ENCODE assay signal across 1 cellular context in the genomic region with DNA sequence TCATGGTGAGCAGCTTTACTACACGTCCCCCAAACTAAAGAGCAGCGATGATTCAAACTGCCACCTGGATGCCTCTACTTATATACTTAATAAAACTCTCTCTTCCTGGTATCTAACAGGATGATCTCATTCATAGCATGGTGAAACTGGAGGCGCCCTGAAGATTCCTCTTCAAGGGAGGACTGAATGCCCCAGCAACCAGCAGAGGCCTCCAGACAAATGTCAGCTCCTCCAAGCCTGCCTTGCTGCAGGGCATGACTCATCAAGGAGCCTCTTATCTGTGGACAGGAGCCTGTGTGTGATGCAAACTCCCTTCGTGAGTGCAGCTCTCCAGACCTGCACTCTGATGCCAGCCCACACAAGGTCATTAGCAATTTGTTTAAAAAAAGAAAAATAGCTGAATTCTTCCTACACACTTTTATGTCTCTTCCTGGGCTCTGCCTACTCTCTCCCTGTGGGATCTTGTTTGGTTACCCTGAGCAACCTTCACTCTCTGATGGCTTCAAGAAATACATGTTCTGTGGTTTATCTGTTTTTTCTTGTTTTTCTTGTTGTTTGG.
TF ChIP-seq lines count a peak whose summit lies in the region.

No MANE protein-coding gene starts in this region.

TF ChIP-seq in K562, 482 proteins besides CTCF, POLR2A, EP300 and RAD21 (continued from another document and continues in another):
- no peak for TF ChIP-seq CEBPZ (IDR thresholded peaks at IDR 0.05; ENCODE audit: borderline replicate concordance, low read depth, low read length)
- peak; percentile 80 for TF ChIP-seq MTA2 (IDR thresholded peaks at IDR 0.05; ENCODE audit: low read depth)
- TF ChIP-seq PML (IDR thresholded peaks at IDR 0.05; ENCODE audit: low read length) = peak; percentile 62; the same call in 1 of the 2 replicates
- TF ChIP-seq RCOR1 (IDR thresholded peaks at IDR 0.05; ENCODE audit: borderline replicate concordance in 1 of 2, low read depth in 2 of 2, low read length in 2 of 2) = peak in 1 of 2 experiments; percentile 88; a peak in 2 of 4 replicates
- TF ChIP-seq SIN3B (IDR thresholded peaks at IDR 0.05; ENCODE audit: low read depth) = no peak
- no peak for TF ChIP-seq SIRT6 (IDR thresholded peaks at IDR 0.05; ENCODE audit: low read depth, low read length)
- no peak for TF ChIP-seq ZNF764 (CRISPR knock-in tag; IDR thresholded peaks at IDR 0.05; ENCODE audit: low read depth)
- TF ChIP-seq ARID4B (CRISPR knock-in tag; IDR thresholded peaks at IDR 0.05) = no peak
- TF ChIP-seq ZNF699 (CRISPR knock-in tag; IDR thresholded peaks at IDR 0.05; ENCODE audit: insufficient replicate concordance) = no peak
- no peak for TF ChIP-seq CBX2 (IDR thresholded peaks at IDR 0.05; ENCODE audit: insufficient read depth, low read length, poor library complexity, severe bottlenecking)
- no peak for TF ChIP-seq CHAMP1 (IDR thresholded peaks at IDR 0.05)
- TF ChIP-seq HDAC1 (IDR thresholded peaks at IDR 0.05) = peak in 1 of 2 experiments; percentile 64; a peak in 2 of 4 replicates
- TF ChIP-seq ATF1 (CRISPR knock-in tag; IDR thresholded peaks at IDR 0.05) = no peak
- peak; percentile 77 for TF ChIP-seq ATF1 (tag; IDR thresholded peaks at IDR 0.05)
- TF ChIP-seq MTF1 (CRISPR knock-in tag; IDR thresholded peaks at IDR 0.05; ENCODE audit: borderline replicate concordance) = no peak
- no peak for TF ChIP-seq ZNF449 (CRISPR knock-in tag; IDR thresholded peaks at IDR 0.05)
- TF ChIP-seq E2F3 (CRISPR knock-in tag; IDR thresholded peaks at IDR 0.05) = no peak; the same call in 1 of the 2 replicates
- TF ChIP-seq TCF3 (CRISPR knock-in tag; IDR thresholded peaks at IDR 0.05) = peak; percentile 85
- peak; percentile 60 for TF ChIP-seq TAF1 (IDR thresholded peaks at IDR 0.05; ENCODE audit: control insufficient read depth, extremely low read depth, insufficient read depth, low read length, severe bottlenecking)
- no peak for TF ChIP-seq ETS1 (conservative IDR thresholded peaks at IDR 0.05; ENCODE audit: control insufficient read depth, low read depth, low read length)
- TF ChIP-seq, protein P1, sequence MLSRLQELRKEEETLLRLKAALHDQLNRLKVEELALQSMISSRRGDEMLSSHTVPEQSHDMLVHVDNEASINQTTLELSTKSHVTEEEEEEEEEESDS (CRISPR knock-in tag; IDR thresholded peaks at IDR 0.05) = no peak
- TF ChIP-seq ZNF23 (CRISPR knock-in tag; IDR thresholded peaks at IDR 0.05) = no peak
- TF ChIP-seq ZNF583 (CRISPR knock-in tag; IDR thresholded peaks at IDR 0.05) = peak; percentile 73; the same call in 1 of the 2 replicates
- no peak for TF ChIP-seq ZNF121 (CRISPR knock-in tag; conservative IDR thresholded peaks at IDR 0.05)
- TF ChIP-seq POU5F1 (IDR thresholded peaks at IDR 0.05; ENCODE audit: borderline replicate concordance, low read depth, low read length, partially characterized antibody) = no peak
- TF ChIP-seq RUNX1 (IDR thresholded peaks at IDR 0.05; ENCODE audit: low read depth) = no peak
- no peak for TF ChIP-seq TCF15 (CRISPR knock-in tag; IDR thresholded peaks at IDR 0.05)
- TF ChIP-seq HDAC2 (IDR thresholded peaks at IDR 0.05) = peak; percentile 86
- TF ChIP-seq ZNF445 (CRISPR knock-in tag; IDR thresholded peaks at IDR 0.05; ENCODE audit: low read depth) = no peak
- peak; percentile 93 for TF ChIP-seq LEF1 (IDR thresholded peaks at IDR 0.05)
- no peak for TF ChIP-seq MCM7 (IDR thresholded peaks at IDR 0.05)
- TF ChIP-seq MCM3 (IDR thresholded peaks at IDR 0.05) = no peak
- TF ChIP-seq, protein P2, sequence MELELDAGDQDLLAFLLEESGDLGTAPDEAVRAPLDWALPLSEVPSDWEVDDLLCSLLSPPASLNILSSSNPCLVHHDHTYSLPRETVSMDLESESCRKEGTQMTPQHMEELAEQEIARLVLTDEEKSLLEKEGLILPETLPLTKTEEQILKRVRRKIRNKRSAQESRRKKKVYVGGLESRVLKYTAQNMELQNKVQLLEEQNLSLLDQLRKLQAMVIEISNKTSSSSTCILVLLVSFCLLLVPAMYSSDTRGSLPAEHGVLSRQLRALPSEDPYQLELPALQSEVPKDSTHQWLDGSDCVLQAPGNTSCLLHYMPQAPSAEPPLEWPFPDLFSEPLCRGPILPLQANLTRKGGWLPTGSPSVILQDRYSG (tag; conservative IDR thresholded peaks at IDR 0.05; ENCODE audit: low read depth) = peak; percentile 49; the same call in 1 of the 2 replicates
- TF ChIP-seq GABPB2 (CRISPR knock-in tag; conservative IDR thresholded peaks at IDR 0.05) = no peak
- TF ChIP-seq ZBTB33 (CRISPR knock-in tag; IDR thresholded peaks at IDR 0.05) = no peak
- no peak for TF ChIP-seq CHD4 (IDR thresholded peaks at IDR 0.05; ENCODE audit: insufficient read depth, insufficient replicate concordance, low read depth, low read length, poor library complexity, severe bottlenecking)
- TF ChIP-seq, protein P3, sequence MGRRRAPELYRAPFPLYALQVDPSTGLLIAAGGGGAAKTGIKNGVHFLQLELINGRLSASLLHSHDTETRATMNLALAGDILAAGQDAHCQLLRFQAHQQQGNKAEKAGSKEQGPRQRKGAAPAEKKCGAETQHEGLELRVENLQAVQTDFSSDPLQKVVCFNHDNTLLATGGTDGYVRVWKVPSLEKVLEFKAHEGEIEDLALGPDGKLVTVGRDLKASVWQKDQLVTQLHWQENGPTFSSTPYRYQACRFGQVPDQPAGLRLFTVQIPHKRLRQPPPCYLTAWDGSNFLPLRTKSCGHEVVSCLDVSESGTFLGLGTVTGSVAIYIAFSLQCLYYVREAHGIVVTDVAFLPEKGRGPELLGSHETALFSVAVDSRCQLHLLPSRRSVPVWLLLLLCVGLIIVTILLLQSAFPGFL (CRISPR knock-in tag; IDR thresholded peaks at IDR 0.05) = no peak
- peak; percentile 73 for TF ChIP-seq EP400 (IDR thresholded peaks at IDR 0.05)
- no peak for TF ChIP-seq POLR2B (IDR thresholded peaks at IDR 0.05; ENCODE audit: low read depth, partially characterized antibody)
- peak; percentile 99 for TF ChIP-seq FOSL1 (tag; conservative IDR thresholded peaks at IDR 0.05)
